ENCODE assay signal across 23 cellular contexts in genomic region chr13:64061649-64062048, GRCh38.
"Had no signal": no experiment of that assay in that cellular context is flagged by ENCODE, and none has a peak within 500 bp of the region (broad histone marks: within the 10 kb centered on the region; RNA-seq: fewer than 3 reads in every experiment).

No MANE protein-coding gene starts in this region.

- H3K36me3 ChIP-seq: SJSA1 had no signal

- H3K4me1 ChIP-seq: SJSA1 had no signal

- FAIRE-seq: HTR-8/SVneo, K562 had no signal

- H3K4me2 ChIP-seq: KMS-11 had no signal

- DNase-seq: Kasumi-1, NCI-H1092 treated with DMSO at 0.1 percent for 48 hours, NCI-H1436, NCI-H187, NCI-H2029, NCI-H2081 treated with DMSO at 0.1 percent for 48 hours, NCI-H2171, NCI-H226, NCI-H446, NCI-H510A, NCI-H524 treated with DMSO at 0.1 percent for 48 hours, NCI-H69, NCI-H774, Right ventricle myocardium superior, RPMI8226, SIG-M5, SW 1271, T-cell had no signal

- H3K9ac ChIP-seq: KMS-11 had no signal

- H3K27ac ChIP-seq: KMS-11, SJSA1 had no signal

- H3K4me3 ChIP-seq: K562, SJSA1, SK-N-MC had no signal

- H3K9me3 ChIP-seq: SJSA1 had no signal

- H3K27me3 ChIP-seq: SJSA1 had no signal
